Comparison of ENCODE assay signal across 34 cellular contexts in the genomic region with DNA sequence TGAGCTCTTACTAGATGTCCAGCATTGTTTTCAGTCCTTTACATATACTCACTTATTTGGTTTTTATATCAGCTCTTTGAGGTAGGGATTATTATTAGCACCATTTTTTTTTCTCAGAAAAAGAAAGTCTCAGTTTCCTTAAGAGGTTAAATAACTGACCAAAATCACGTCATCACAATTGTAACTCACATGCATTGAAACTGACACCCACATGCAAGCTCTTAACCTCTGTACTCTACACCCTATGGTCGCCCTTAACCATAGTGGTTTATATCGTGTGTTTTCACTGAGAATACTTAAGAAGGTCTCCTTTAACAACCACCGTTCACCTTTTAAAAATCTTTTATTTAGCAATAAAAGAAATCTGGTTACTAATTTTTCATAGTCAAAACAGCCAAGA.
DNase-seq lines count a peak whose midpoint lies in the region; ATAC-seq, FAIRE-seq and TF ChIP-seq lines count a peak whose summit lies in the region.
"Had no signal": no experiment of that assay in that cellular context is flagged by ENCODE, and none has a peak within 500 bp of the region (broad histone marks: within the 10 kb centered on the region; RNA-seq: fewer than 3 reads in every experiment).

No MANE protein-coding gene starts in this region.

- ATAC-seq in HepG2 = no peak
- no peak for ATAC-seq in right lobe of liver
- ATAC-seq in GM21515 (IDR thresholded peaks at IDR 0.05; ENCODE audit: unreplicated experiment) = peak; percentile 66
- ATAC-seq in HG02981 (IDR thresholded peaks at IDR 0.05; ENCODE audit: unreplicated experiment) = peak; percentile 61
- ATAC-seq in GM12878 = peak; percentile 77
- no peak for ATAC-seq in GM19467 (IDR thresholded peaks at IDR 0.05; ENCODE audit: unreplicated experiment)
- ATAC-seq: activated CD8-positive, alpha-beta T cell treated with anti-CD3 and anti-CD28 coated beads, Interleukin-2, amount 10 ng/mL, durations not matched to agents 7 days and 5 days; effector memory CD8-positive, alpha-beta T cell; HCT116; left lung; natural killer cell treated with Interleukin-12 subunit alpha and Interleukin-12 subunit beta and Interleukin-15 and Interleukin-18, amount 100 ng/mL, for 72 hours; right cardiac atrium had no signal

- H3K4me2 ChIP-seq in HepG2 (ENCODE audit: low read depth, low read length) (no peak overlapping the region), GM12878 (ENCODE audit: control insufficient read depth, insufficient read depth) (no peak overlapping the region)
- H3K4me2 ChIP-seq: hepatocyte had no signal

- H3K9me3 ChIP-seq in HepG2 (ENCODE audit: low read length) (no peaks in the 10 kb centered on the region), right lobe of liver (no peaks in the 10 kb centered on the region), GM12878 (replicated peaks; ENCODE audit: control insufficient read depth, insufficient read depth, low read length) (no peaks in the 10 kb centered on the region)
- H3K9me3 ChIP-seq: colonic mucosa, esophagus muscularis mucosa, left lung, ovary, stomach, upper lobe of left lung had no signal

- no peak for DNase-seq in HepG2 (ENCODE audit: low spot score)
- no peak for DNase-seq in right lobe of liver
- no peak for DNase-seq in GM12878 (ENCODE audit: low read depth, low spot score)
- DNase-seq in NCI-H2171 (lab: John Stamatoyannopoulos, UW) = no peak
- no peak for DNase-seq in mesenteric fat pad (ENCODE audit: low spot score)
- DNase-seq: activated CD4-positive, CD25-positive, alpha-beta regulatory T cell treated with anti-CD3 and anti-CD28 coated beads, Interleukin-2, amount 50 U/mL, for 72 hours; activated CD8-positive, alpha-beta T cell treated with anti-CD3 and anti-CD28 coated beads, Interleukin-2, amount 10 ng/mL, durations not matched to agents 7 days and 5 days; activated naive CD4-positive, alpha-beta T cell; activated T-cell treated with anti-CD3 and anti-CD28 coated beads, Interleukin-2, amount 50 U/mL, for 1 hour; amniotic stem cell; colonic mucosa; effector memory CD8-positive, alpha-beta T cell; GF-D8; immature natural killer cell; Karpas-422; left lung; midbrain; NCI-H187 treated with DMSO at 0.1 percent for 48 hours; ovary; right cardiac atrium; Right ventricle myocardium superior; stomach; upper lobe of left lung had no signal

- H3K9ac ChIP-seq in HepG2 (ENCODE audit: insufficient read depth, low read depth, low read length) (no peak overlapping the region), GM12878 (ENCODE audit: control insufficient read depth, insufficient read depth, low read length) (no peak overlapping the region)

- SMC1A ChIA-PET in GM12878 (lab: Charles Lee; ENCODE audit: uncharacterized antibody, unreplicated experiment) = interaction anchor here (0.6 kb wide), 1 partner anchor 327 kb away, joined by 3 read pairs; no protein-coding TSS in a partner anchor

- no peak overlapping the region for H3K4me3 ChIP-seq in HepG2 (replicated peaks in 1 of 3; ENCODE audit: insufficient read depth in 1 of 3, low read depth in 2 of 3, low read length in 3 of 3)
- no peak overlapping the region for H3K4me3 ChIP-seq in right lobe of liver
- H3K4me3 ChIP-seq in GM12878 = no peak overlapping the region
- H3K4me3 ChIP-seq: colonic mucosa, esophagus muscularis mucosa, hepatocyte, left lung, ovary, stomach, upper lobe of left lung had no signal

- no peak for TF ChIP-seq EP300 in HepG2 (IDR thresholded peaks at IDR 0.05; ENCODE audit: low read depth in 2 of 2, low read length in 2 of 2)
- no peak for TF ChIP-seq EP300 in HepG2 (CRISPR knock-in tag; IDR thresholded peaks at IDR 0.05; ENCODE audit: borderline replicate concordance)
- TF ChIP-seq EP300 in GM12878 (IDR thresholded peaks at IDR 0.05; ENCODE audit: borderline replicate concordance in 1 of 2, control insufficient read depth in 1 of 2, low read depth in 2 of 2, low read length in 2 of 2) = 0 out of 4 replicates have a peak, but pooled peaks of 1 of the 2 experiments have one; percentile 22

- RAD21 ChIA-PET in GM12878 (lab: Charles Lee; ENCODE audit: unreplicated experiment) = no interaction called here

- no peaks in the 10 kb centered on the region for H3K4me1 ChIP-seq in HepG2 (ENCODE audit: insufficient read depth, low read length)
- H3K4me1 ChIP-seq in right lobe of liver = no peaks in the 10 kb centered on the region
- H3K4me1 ChIP-seq in GM12878 (ENCODE audit: control insufficient read depth, insufficient read depth, low read length) = no peaks in the 10 kb centered on the region
- H3K4me1 ChIP-seq: colonic mucosa, stomach, upper lobe of left lung had no signal

- TF ChIP-seq CTCF in HepG2 (CRISPR knock-in tag; IDR thresholded peaks at IDR 0.05) = no peak
- no peak for TF ChIP-seq CTCF in right lobe of liver (IDR thresholded peaks at IDR 0.05)
- TF ChIP-seq CTCF in GM12878 (IDR thresholded peaks at IDR 0.05 in 2 of 3, conservative IDR thresholded peaks at IDR 0.05 in 1 of 3; ENCODE audit: control insufficient read depth in 2 of 3, extremely low read depth in 1 of 3, insufficient read depth in 1 of 3, low read depth in 3 of 3, low read length in 3 of 3) = no peak

- H4K20me1 ChIP-seq in HepG2 (ENCODE audit: insufficient read depth, low read length) (no peaks in the 10 kb centered on the region), GM12878 (ENCODE audit: control insufficient read depth, insufficient read depth) (no peaks in the 10 kb centered on the region)

- H3K27ac ChIP-seq in HepG2 (ENCODE audit: extremely low read length, insufficient read depth, low read length) (no peak overlapping the region), right lobe of liver (no peak overlapping the region), GM12878 (ENCODE audit: control insufficient read depth, insufficient read depth) (no peak overlapping the region)
- H3K27ac ChIP-seq: 22Rv1, colonic mucosa, esophagus muscularis mucosa, hepatocyte, left lung, ovary, stomach, upper lobe of left lung had no signal

- POLR2A ChIA-PET in HepG2 (lab: Yijun Ruan, JAX) = no interaction called here
- POLR2A ChIA-PET in GM12878 (lab: Charles Lee) = no interaction called here

- CTCF ChIA-PET in HepG2 (lab: Yijun Ruan, JAX; ENCODE audit: low intra/inter-chr PET ratio, low total read pairs) = no interaction called here
- CTCF ChIA-PET in GM12878 (lab: Yijun Ruan, JAX) = no interaction called here

- in situ Hi-C loops in HepG2 (cut with HindIII; ENCODE audit: extremely low pct_ligation_motif_present, low pct_unique_long_range_greater_than_20kb) (no loop called here), GM12878 (cut with MboI) (no loop called here)

- H3K27me3 ChIP-seq in HepG2 (ENCODE audit: control insufficient read depth in 1 of 2, insufficient read depth in 2 of 2, low read length in 2 of 2) (no peaks in the 10 kb centered on the region), right lobe of liver (no peaks in the 10 kb centered on the region), GM12878 (replicated peaks in 1 of 2; ENCODE audit: control insufficient read depth in 2 of 2, insufficient read depth in 2 of 2, low read length in 1 of 2) (no peaks in the 10 kb centered on the region; a peak in 1 of 4 replicates)
- H3K27me3 ChIP-seq: colonic mucosa, esophagus muscularis mucosa, hepatocyte, left lung, ovary, stomach, upper lobe of left lung had no signal

- H3K36me3 ChIP-seq in HepG2 (replicated peaks in 1 of 2; ENCODE audit: control insufficient read depth in 1 of 2, insufficient read depth in 2 of 2, low read length in 2 of 2) (no peaks in the 10 kb centered on the region), right lobe of liver (no peaks in the 10 kb centered on the region), GM12878 (ENCODE audit: control insufficient read depth in 2 of 2, insufficient read depth in 2 of 2, low read length in 1 of 2) (no peaks in the 10 kb centered on the region)
- H3K36me3 ChIP-seq: colonic mucosa, esophagus muscularis mucosa, left lung, ovary, stomach, upper lobe of left lung had no signal

- 36% methylated on average over 4 of the region's 4 CpGs for WGBS in HepG2 (ENCODE audit: low lambda C conversion rate)
- WGBS in right lobe of liver (ENCODE audit: insufficient coverage, low coverage, low lambda C conversion rate, missing lambda C conversion rate) = 73% methylated on average over 4 of the region's 4 CpGs
- WGBS in GM12878 (ENCODE audit: insufficient coverage, insufficient replicate concordance, low lambda C conversion rate, missing lambda C conversion rate) = 24% methylated on average over 4 of the region's 4 CpGs

- intact Hi-C loops in HepG2 (cut with micrococcal nuclease; ENCODE audit: unreplicated experiment) (no loop called here), right lobe of liver (cut with DNase I) (no loop called here), GM12878 (cut with micrococcal nuclease; ENCODE audit: unreplicated experiment) (no loop called here)

- BruUV-seq in HepG2 (replicated peaks; lab: Mats Ljungman, UMichigan) (no TSS peak), GM12878 (replicated peaks; lab: Mats Ljungman, UMichigan) (no TSS peak)

- TF ChIP-seq POLR2A in HepG2 (IDR thresholded peaks at IDR 0.05; ENCODE audit: insufficient read depth in 1 of 2, low read depth in 2 of 2, low read length in 2 of 2) (no peak), right lobe of liver (IDR thresholded peaks at IDR 0.05) (no peak), GM12878 (IDR thresholded peaks at IDR 0.05; ENCODE audit: low read depth, low read length) (no peak)

- no peak overlapping the region for H2AFZ ChIP-seq in HepG2 (ENCODE audit: low read length)
- H2AFZ ChIP-seq in GM12878 (ENCODE audit: control insufficient read depth, low read depth, low read length) = no peak overlapping the region
- H2AFZ ChIP-seq: hepatocyte had no signal

- TF ChIP-seq RAD21 in HepG2 (CRISPR knock-in tag; IDR thresholded peaks at IDR 0.05) = no peak
- TF ChIP-seq RAD21 in GM12878 (IDR thresholded peaks at IDR 0.05; ENCODE audit: insufficient read depth, low read depth, low read length) = no peak

- FAIRE-seq in HepG2 (lab: Jason Lieb, UNC) = no peak
- no peak for FAIRE-seq in GM12878 (lab: Jason Lieb, UNC)
- FAIRE-seq: bronchial epithelial cell, frontal cortex, GM12891 had no signal

- no peaks in the 10 kb centered on the region for H3K79me2 ChIP-seq in HepG2 (ENCODE audit: insufficient read depth, low read length)
- H3K79me2 ChIP-seq in GM12878 (ENCODE audit: control insufficient read depth, insufficient read depth, low read length) = no peaks in the 10 kb centered on the region

TF ChIP-seq in HepG2, 621 proteins besides CTCF, POLR2A, EP300 and RAD21 (continues in another document):
- no peak for TF ChIP-seq SMYD3 (CRISPR knock-in tag; IDR thresholded peaks at IDR 0.05)

TF ChIP-seq in GM12878, 131 proteins besides CTCF, POLR2A, EP300 and RAD21 (continues in another document):
- TF ChIP-seq, protein P1, sequence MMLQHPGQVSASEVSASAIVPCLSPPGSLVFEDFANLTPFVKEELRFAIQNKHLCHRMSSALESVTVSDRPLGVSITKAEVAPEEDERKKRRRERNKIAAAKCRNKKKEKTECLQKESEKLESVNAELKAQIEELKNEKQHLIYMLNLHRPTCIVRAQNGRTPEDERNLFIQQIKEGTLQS (IDR thresholded peaks at IDR 0.05; ENCODE audit: borderline replicate concordance, extremely low read depth, low read depth, low read length) = no peak
- TF ChIP-seq NR2F1 (conservative IDR thresholded peaks at IDR 0.05) (peak; percentile 34; the same call in 1 of the 2 replicates), NR2C2 (IDR thresholded peaks at IDR 0.05; ENCODE audit: borderline replicate concordance, control insufficient read depth, insufficient read length, low read depth) (no peak), FOXK2 (IDR thresholded peaks at IDR 0.05) (no peak), SMAD5 (IDR thresholded peaks at IDR 0.05; ENCODE audit: low read depth) (no peak)

Comparison
In these comparisons a context has a peak if more than half of its experiments do, and no peak if none do; other contexts are left out.
1. ATAC-seq: peak in GM21515 (single experiment), HG02981 (single experiment) and GM12878 (single experiment); none in HepG2 (single experiment), right lobe of liver (0 of 4) and GM19467 (single experiment).
2. Of the 75 proteins assayed by ChIP-seq in both HepG2 and GM12878: peak only in HepG2: none; only in GM12878: BHLHE40 and NR2F1; in both: none; in neither: 71; mixed calls (peak in some experiments, not most) for 2.